Comparison of ENCODE assay signal across 16 cellular contexts in the genomic region with DNA sequence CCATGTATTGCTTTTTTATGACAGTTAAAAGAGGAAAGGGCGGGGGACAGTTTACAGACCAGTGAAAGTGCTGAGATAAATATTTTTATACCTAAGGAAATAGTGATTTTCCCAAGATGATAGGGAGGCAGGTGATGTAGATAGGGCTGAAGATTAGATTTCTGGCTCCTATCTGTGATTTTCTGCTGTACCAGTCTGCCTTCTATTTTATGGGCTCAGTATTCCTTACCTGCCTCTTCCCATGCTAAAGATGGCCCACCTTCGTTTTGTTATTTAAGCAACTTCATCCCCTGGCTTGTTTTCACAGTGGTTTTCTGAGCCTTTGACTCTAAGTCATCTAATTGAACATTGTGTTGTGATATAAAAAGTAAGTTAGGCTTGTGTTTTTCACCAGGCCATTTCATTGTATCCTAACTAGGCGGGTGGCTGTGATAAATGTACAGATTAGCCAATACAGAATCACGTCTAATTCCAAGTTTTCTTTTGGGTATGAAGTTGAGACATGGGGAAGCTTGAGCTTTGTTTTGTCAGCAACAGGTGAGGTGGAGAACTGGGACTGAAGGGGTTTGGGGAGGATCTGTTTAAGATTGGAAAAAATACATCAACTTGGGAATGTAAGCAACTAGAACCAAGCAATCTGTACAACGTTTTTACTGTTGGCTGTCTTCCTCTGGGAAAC. TPM values are rescaled to one million over a fixed set of nuclear protein-coding genes. Genes with fewer than 3 reads are reported as not detected.
DNase-seq lines count a peak whose midpoint lies in the region; ATAC-seq and TF ChIP-seq lines count a peak whose summit lies in the region.
"Had no signal": no experiment of that assay in that cellular context is flagged by ENCODE, and none has a peak within 500 bp of the region (broad histone marks: within the 10 kb centered on the region; RNA-seq: fewer than 3 reads in every experiment).

No MANE protein-coding gene starts in this region.

- H3K4me1 Mint-ChIP-seq in activated T-cell treated with anti-CD3 and anti-CD28 coated beads, Interleukin-2, amount 50 U/mL, for 24 hours (ENCODE audit: low read depth) = peaks cover 43% of the 10 kb centered on the region
- peaks cover 53% of the 10 kb centered on the region for H3K4me1 Mint-ChIP-seq in activated naive CD8-positive, alpha-beta T cell treated with anti-CD3 and anti-CD28 coated beads for 36 hours
- peaks cover 65% of the 10 kb centered on the region for H3K4me1 Mint-ChIP-seq in neural crest cell

- peaks cover 8% of the 10 kb centered on the region; the same call in 1 of the 2 replicates for H3K4me1 ChIP-seq in HEK293 (ENCODE audit: control insufficient read depth, insufficient read depth, low read length)

- H3K27ac ChIP-seq in HEK293 (ENCODE audit: extremely low read depth, low read depth, low read length) = no peak overlapping the region
- H3K27ac ChIP-seq: ovary, skin epidermis had no signal

- DNase-seq in activated T-cell treated with anti-CD3 and anti-CD28 coated beads, Interleukin-2, amount 50 U/mL, for 24 hours = no peak
- DNase-seq in activated T-cell treated with anti-CD3 and anti-CD28 coated beads, Interleukin-2, amount 50 U/mL, for 1 hour = no peak
- DNase-seq in activated naive CD8-positive, alpha-beta T cell treated with anti-CD3 and anti-CD28 coated beads for 36 hours = no peak
- no peak for DNase-seq in neural crest cell (ENCODE audit: low read depth, low spot score)
- no peak for DNase-seq in GM13977 (ENCODE audit: low spot score)
- DNase-seq in Right ventricle myocardium inferior (ENCODE audit: missing footprints) = no peak
- DNase-seq: activated B cell treated with CpG ODN at 0.5 μM for 24 hours; effector memory CD4-positive, alpha-beta T cell; foreskin melanocyte; mesenchymal stem cell; NCI-H1417 treated with DMSO at 0.1 percent for 48 hours; NCI-H226; ovary had no signal

- peak overlapping the region; percentile 87 for H3K27ac Mint-ChIP-seq in activated T-cell treated with anti-CD3 and anti-CD28 coated beads, Interleukin-2, amount 50 U/mL, for 24 hours
- H3K27ac Mint-ChIP-seq in activated naive CD8-positive, alpha-beta T cell treated with anti-CD3 and anti-CD28 coated beads for 36 hours = peak overlapping the region; percentile 79
- peak overlapping the region; percentile 16 for H3K27ac Mint-ChIP-seq in neural crest cell (ENCODE audit: unreplicated experiment)
- H3K27ac Mint-ChIP-seq: activated B cell treated with CpG ODN at 0.5 μM for 24 hours had no signal

- in situ Hi-C loops in GM13977 (cut with MboI; ENCODE audit: low pct_unique_long_range_greater_than_20kb, low sequenced_read_pairs, unreplicated experiment) = no loop called here

- intact Hi-C loops in Right ventricle myocardium inferior (cut with DNase I) = no loop called here

- H3K9me3 ChIP-seq in HEK293 (ENCODE audit: control insufficient read depth, insufficient read depth, low read depth, low read length) = no peaks in the 10 kb centered on the region
- H3K9me3 ChIP-seq: ovary had no signal

- H3K4me3 ChIP-seq in HEK293 (ENCODE audit: low read depth, low read length) = no peak overlapping the region
- H3K4me3 ChIP-seq: ovary, skin epidermis had no signal

- no peaks in the 10 kb centered on the region for H3K27me3 Mint-ChIP-seq in activated T-cell treated with anti-CD3 and anti-CD28 coated beads, Interleukin-2, amount 50 U/mL, for 24 hours
- no peaks in the 10 kb centered on the region for H3K27me3 Mint-ChIP-seq in activated naive CD8-positive, alpha-beta T cell treated with anti-CD3 and anti-CD28 coated beads for 36 hours
- H3K27me3 Mint-ChIP-seq in neural crest cell (ENCODE audit: low read depth) = peaks cover 5% of the 10 kb centered on the region
- H3K27me3 Mint-ChIP-seq: activated B cell treated with CpG ODN at 0.5 μM for 24 hours had no signal

- peak overlapping the region; percentile 91 for H3K4me3 Mint-ChIP-seq in activated T-cell treated with anti-CD3 and anti-CD28 coated beads, Interleukin-2, amount 50 U/mL, for 24 hours
- peak overlapping the region; percentile 37 for H3K4me3 Mint-ChIP-seq in activated naive CD8-positive, alpha-beta T cell treated with anti-CD3 and anti-CD28 coated beads for 36 hours
- peak overlapping the region; percentile 28 for H3K4me3 Mint-ChIP-seq in neural crest cell
- H3K4me3 Mint-ChIP-seq: activated B cell treated with CpG ODN at 0.5 μM for 24 hours had no signal

- peaks cover 2% of the 10 kb centered on the region for H3K9me3 Mint-ChIP-seq in activated T-cell treated with anti-CD3 and anti-CD28 coated beads, Interleukin-2, amount 50 U/mL, for 24 hours
- peaks cover 2% of the 10 kb centered on the region for H3K9me3 Mint-ChIP-seq in activated naive CD8-positive, alpha-beta T cell treated with anti-CD3 and anti-CD28 coated beads for 36 hours
- no peaks in the 10 kb centered on the region for H3K9me3 Mint-ChIP-seq in neural crest cell
- H3K9me3 Mint-ChIP-seq: activated B cell treated with CpG ODN at 0.5 μM for 24 hours had no signal

- POLR2A ChIA-PET in HEK293 (lab: Yijun Ruan, JAX) = interaction anchor here (1.3 kb wide), 1 partner anchor 92 kb away, joined by 3 read pairs; the partner anchor contains the start of gene SMARCAL1

- TF ChIP-seq CTCF in HEK293 (tag by site-specific recombination; IDR thresholded peaks at IDR 0.05) = no peak
- TF ChIP-seq CTCF in neural crest cell (conservative IDR thresholded peaks at IDR 0.05) = no peak
- no peak for TF ChIP-seq CTCF in GM13977 (IDR thresholded peaks at IDR 0.05; ENCODE audit: extremely low read depth, insufficient read depth, missing control alignments)

- ATAC-seq in GM18867 (IDR thresholded peaks at IDR 0.05; ENCODE audit: unreplicated experiment) = no peak
- ATAC-seq in Right ventricle myocardium inferior = no peak

- H3K36me3 Mint-ChIP-seq in activated T-cell treated with anti-CD3 and anti-CD28 coated beads, Interleukin-2, amount 50 U/mL, for 24 hours (ENCODE audit: low read depth) = peaks cover 94% of the 10 kb centered on the region
- peaks cover 72% of the 10 kb centered on the region for H3K36me3 Mint-ChIP-seq in activated naive CD8-positive, alpha-beta T cell treated with anti-CD3 and anti-CD28 coated beads for 36 hours
- peaks cover 54% of the 10 kb centered on the region for H3K36me3 Mint-ChIP-seq in neural crest cell (ENCODE audit: low read depth)

- peaks cover 59 to 80% of the 10 kb centered on the region in 2 experiments for H3K36me3 ChIP-seq in HEK293 (ENCODE audit: control insufficient read depth in 2 of 2, insufficient read depth in 1 of 2, low read length in 2 of 2)
- H3K36me3 ChIP-seq: ovary had no signal

- CTCF ChIA-PET in HEK293 (lab: Yijun Ruan, JAX) = interaction anchor here (1.0 kb wide), 1 partner anchor 9 kb away, joined by 3 read pairs; no protein-coding TSS in a partner anchor

TF ChIP-seq in HEK293, 187 proteins besides CTCF, POLR2A, EP300 and RAD21:
- TF ChIP-seq, protein P1, sequence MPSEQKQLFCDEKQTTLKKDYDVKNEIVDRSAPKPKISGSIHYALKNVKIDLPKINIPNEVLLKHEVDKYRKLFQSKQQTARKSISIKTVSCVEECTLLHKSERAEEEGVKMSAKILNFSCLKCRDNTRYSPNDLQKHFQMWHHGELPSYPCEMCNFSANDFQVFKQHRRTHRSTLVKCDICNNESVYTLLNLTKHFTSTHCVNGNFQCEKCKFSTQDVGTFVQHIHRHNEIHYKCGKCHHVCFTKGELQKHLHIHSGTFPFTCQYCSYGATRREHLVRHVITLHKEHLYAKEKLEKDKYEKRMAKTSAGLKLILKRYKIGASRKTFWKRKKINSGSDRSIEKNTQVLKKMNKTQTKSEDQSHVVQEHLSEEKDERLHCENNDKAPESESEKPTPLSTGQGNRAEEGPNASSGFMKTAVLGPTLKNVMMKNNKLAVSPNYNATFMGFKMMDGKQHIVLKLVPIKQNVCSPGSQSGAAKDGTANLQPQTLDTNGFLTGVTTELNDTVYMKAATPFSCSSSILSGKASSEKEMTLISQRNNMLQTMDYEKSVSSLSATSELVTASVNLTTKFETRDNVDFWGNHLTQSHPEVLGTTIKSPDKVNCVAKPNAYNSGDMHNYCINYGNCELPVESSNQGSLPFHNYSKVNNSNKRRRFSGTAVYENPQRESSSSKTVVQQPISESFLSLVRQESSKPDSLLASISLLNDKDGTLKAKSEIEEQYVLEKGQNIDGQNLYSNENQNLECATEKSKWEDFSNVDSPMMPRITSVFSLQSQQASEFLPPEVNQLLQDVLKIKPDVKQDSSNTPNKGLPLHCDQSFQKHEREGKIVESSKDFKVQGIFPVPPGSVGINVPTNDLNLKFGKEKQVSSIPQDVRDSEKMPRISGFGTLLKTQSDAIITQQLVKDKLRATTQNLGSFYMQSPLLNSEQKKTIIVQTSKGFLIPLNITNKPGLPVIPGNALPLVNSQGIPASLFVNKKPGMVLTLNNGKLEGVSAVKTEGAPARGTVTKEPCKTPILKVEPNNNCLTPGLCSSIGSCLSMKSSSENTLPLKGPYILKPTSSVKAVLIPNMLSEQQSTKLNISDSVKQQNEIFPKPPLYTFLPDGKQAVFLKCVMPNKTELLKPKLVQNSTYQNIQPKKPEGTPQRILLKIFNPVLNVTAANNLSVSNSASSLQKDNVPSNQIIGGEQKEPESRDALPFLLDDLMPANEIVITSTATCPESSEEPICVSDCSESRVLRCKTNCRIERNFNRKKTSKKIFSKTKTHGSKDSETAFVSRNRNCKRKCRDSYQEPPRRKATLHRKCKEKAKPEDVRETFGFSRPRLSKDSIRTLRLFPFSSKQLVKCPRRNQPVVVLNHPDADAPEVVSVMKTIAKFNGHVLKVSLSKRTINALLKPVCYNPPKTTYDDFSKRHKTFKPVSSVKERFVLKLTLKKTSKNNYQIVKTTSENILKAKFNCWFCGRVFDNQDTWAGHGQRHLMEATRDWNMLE (tag by site-specific recombination; conservative IDR thresholded peaks at IDR 0.05; ENCODE audit: low read depth) = no peak
- TF ChIP-seq SCRT2 (tag by site-specific recombination; IDR thresholded peaks at IDR 0.05) = peak; percentile 75

RNA-seq across cellular contexts. Expression of gene RPL37A, which starts 5.2 kb away (rescaled TPM):
- total RNA-seq in activated naive CD8-positive, alpha-beta T cell treated with anti-CD3 and anti-CD28 coated beads for 36 hours = 1,000 to 10,000 TPM; 3,900 to 3,940 TPM
- total RNA-seq in neural crest cell = 3,339 and 3,393 TPM in 2 replicates
- total RNA-seq in Right ventricle myocardium inferior = 2,083 TPM

Comparison
In these comparisons a context has a peak if more than half of its experiments do, and no peak if none do; other contexts are left out.
1. H3K27ac Mint-ChIP-seq: peak in every context shown above with its lines; median percentile 87 in activated T-cell treated with anti-CD3 and anti-CD28 coated beads, Interleukin-2, amount 50 U/mL, for 24 hours; 79 in activated naive CD8-positive, alpha-beta T cell treated with anti-CD3 and anti-CD28 coated beads for 36 hours; 16 in neural crest cell.
2. H3K4me3 Mint-ChIP-seq: peak in every context shown above with its lines; median percentile 91 in activated T-cell treated with anti-CD3 and anti-CD28 coated beads, Interleukin-2, amount 50 U/mL, for 24 hours; 37 in activated naive CD8-positive, alpha-beta T cell treated with anti-CD3 and anti-CD28 coated beads for 36 hours; 28 in neural crest cell.